In genomic region chr5:40834849-40835787, GRCh38 we compare ENCODE assay signal across 1 cellular context.
A peak's percentile ranks its signal among the peaks of the same experiment; 100 is the strongest.
TF ChIP-seq lines count a peak whose summit lies in the region.

TSS of gene RPL37 (minus strand) at chr5:40835222. CDS start at chr5:40835185, 37 bp downstream.

TF ChIP-seq in HepG2, 621 proteins besides CTCF, POLR2A, EP300 and RAD21 (continued from another document):
- TF ChIP-seq, protein P1, sequence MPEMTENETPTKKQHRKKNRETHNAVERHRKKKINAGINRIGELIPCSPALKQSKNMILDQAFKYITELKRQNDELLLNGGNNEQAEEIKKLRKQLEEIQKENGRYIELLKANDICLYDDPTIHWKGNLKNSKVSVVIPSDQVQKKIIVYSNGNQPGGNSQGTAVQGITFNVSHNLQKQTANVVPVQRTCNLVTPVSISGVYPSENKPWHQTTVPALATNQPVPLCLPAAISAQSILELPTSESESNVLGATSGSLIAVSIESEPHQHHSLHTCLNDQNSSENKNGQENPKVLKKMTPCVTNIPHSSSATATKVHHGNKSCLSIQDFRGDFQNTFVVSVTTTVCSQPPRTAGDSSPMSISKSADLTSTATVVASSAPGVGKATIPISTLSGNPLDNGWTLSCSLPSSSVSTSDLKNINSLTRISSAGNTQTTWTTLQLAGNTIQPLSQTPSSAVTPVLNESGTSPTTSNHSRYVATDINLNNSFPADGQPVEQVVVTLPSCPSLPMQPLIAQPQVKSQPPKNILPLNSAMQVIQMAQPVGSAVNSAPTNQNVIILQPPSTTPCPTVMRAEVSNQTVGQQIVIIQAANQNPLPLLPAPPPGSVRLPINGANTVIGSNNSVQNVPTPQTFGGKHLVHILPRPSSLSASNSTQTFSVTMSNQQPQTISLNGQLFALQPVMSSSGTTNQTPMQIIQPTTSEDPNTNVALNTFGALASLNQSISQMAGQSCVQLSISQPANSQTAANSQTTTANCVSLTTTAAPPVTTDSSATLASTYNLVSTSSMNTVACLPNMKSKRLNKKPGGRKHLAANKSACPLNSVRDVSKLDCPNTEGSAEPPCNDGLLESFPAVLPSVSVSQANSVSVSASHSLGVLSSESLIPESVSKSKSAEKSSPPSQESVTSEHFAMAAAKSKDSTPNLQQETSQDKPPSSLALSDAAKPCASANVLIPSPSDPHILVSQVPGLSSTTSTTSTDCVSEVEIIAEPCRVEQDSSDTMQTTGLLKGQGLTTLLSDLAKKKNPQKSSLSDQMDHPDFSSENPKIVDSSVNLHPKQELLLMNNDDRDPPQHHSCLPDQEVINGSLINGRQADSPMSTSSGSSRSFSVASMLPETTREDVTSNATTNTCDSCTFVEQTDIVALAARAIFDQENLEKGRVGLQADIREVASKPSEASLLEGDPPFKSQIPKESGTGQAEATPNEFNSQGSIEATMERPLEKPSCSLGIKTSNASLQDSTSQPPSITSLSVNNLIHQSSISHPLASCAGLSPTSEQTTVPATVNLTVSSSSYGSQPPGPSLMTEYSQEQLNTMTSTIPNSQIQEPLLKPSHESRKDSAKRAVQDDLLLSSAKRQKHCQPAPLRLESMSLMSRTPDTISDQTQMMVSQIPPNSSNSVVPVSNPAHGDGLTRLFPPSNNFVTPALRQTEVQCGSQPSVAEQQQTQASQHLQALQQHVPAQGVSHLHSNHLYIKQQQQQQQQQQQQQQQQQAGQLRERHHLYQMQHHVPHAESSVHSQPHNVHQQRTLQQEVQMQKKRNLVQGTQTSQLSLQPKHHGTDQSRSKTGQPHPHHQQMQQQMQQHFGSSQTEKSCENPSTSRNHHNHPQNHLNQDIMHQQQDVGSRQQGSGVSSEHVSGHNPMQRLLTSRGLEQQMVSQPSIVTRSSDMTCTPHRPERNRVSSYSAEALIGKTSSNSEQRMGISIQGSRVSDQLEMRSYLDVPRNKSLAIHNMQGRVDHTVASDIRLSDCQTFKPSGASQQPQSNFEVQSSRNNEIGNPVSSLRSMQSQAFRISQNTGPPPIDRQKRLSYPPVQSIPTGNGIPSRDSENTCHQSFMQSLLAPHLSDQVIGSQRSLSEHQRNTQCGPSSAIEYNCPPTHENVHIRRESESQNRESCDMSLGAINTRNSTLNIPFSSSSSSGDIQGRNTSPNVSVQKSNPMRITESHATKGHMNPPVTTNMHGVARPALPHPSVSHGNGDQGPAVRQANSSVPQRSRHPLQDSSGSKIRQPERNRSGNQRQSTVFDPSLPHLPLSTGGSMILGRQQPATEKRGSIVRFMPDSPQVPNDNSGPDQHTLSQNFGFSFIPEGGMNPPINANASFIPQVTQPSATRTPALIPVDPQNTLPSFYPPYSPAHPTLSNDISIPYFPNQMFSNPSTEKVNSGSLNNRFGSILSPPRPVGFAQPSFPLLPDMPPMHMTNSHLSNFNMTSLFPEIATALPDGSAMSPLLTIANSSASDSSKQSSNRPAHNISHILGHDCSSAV (CRISPR knock-in tag; IDR thresholded peaks at IDR 0.05; ENCODE audit: borderline replicate concordance), result no peak
- TF ChIP-seq, protein P2, sequence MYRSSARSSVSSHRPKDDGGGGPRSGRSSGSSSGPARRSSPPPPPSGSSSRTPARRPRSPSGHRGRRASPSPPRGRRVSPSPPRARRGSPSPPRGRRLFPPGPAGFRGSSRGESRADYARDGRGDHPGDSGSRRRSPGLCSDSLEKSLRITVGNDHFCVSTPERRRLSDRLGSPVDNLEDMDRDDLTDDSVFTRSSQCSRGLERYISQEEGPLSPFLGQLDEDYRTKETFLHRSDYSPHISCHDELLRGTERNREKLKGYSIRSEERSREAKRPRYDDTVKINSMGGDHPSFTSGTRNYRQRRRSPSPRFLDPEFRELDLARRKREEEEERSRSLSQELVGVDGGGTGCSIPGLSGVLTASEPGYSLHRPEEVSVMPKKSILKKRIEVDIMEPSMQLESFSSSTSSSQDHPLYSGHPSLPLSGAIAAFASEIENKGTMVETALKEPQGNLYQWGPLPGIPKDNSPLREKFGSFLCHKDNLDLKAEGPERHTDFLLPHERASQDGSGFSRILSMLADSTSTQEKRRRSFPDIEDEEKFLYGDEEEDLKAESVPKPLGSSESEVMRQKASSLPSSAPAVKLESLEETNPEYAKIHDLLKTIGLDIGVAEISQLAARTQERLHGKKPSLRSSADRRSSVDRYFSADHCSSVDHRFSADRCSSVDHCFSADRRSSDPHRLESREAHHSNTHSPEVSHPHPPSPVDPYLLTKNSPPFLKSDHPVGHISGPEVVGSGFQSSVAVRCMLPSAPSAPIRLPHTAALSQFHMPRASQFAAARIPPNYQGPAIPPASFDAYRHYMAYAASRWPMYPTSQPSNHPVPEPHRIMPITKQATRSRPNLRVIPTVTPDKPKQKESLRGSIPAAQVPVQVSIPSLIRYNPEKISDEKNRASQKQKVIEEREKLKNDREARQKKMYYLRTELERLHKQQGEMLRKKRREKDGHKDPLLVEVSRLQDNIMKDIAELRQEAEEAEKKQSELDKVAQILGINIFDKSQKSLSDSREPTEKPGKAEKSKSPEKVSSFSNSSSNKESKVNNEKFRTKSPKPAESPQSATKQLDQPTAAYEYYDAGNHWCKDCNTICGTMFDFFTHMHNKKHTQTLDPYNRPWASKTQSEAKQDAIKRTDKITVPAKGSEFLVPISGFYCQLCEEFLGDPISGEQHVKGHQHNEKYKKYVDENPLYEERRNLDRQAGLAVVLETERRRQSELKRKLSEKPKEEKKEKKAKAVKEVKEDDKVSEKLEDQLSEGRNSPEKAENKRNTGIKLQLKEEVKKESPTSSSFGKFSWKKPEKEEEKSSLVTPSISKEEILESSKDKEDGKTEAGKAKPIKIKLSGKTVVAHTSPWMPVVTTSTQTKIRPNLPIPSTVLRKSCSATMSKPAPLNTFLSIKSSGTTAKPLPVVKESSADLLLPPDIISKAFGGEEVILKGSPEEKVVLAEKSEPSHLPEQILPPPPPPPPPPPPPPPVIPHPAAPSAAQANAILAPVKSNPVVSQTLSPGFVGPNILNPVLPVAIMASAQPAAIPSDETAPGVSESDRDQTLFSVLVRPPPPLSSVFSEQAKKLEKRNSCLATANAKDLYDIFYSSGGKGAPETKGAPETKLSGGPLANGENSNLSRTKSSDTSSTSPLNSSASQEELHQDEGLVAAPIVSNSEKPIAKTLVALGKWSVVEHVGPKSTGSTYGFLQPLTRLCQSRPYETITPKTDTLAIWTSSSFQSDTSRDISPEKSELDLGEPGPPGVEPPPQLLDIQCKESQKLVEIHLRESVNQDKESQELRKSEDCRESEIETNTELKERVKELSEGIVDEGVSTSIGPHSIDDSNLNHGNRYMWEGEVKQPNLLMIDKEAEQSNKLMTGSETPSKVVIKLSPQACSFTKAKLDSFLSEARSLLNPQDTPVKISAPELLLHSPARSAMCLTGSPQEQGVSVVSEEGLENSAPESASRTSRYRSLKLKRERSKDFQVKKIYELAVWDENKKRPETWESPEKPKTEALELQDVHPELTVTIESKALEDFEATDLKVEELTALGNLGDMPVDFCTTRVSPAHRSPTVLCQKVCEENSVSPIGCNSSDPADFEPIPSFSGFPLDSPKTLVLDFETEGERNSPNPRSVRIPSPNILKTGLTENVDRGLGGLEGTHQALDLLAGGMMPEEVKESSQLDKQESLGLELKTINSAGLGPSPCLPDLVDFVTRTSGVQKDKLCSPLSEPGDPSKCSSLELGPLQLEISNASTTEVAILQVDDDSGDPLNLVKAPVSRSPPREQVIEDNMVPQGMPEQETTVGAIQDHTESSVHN (CRISPR knock-in tag; IDR thresholded peaks at IDR 0.05), result no peak
- TF ChIP-seq ZNF678 (CRISPR knock-in tag; IDR thresholded peaks at IDR 0.05) (no peak; the same call in 1 of the 2 replicates), GTF3A (CRISPR knock-in tag; conservative IDR thresholded peaks at IDR 0.05) (no peak; the same call in 1 of the 2 replicates), ZNF138 (CRISPR knock-in tag; IDR thresholded peaks at IDR 0.05; ENCODE audit: low read depth) (peak; percentile 89), THYN1 (CRISPR knock-in tag; IDR thresholded peaks at IDR 0.05; ENCODE audit: borderline replicate concordance, low read depth) (no peak), ZNF343 (CRISPR knock-in tag; IDR thresholded peaks at IDR 0.05) (no peak), ZNF335 (CRISPR knock-in tag; IDR thresholded peaks at IDR 0.05) (peak; percentile 94; the same call in 1 of the 2 replicates), NAIF1 (CRISPR knock-in tag; IDR thresholded peaks at IDR 0.05; ENCODE audit: borderline replicate concordance) (peak; percentile 86), ZNF572 (CRISPR knock-in tag; IDR thresholded peaks at IDR 0.05) (peak; percentile 78; the same call in 1 of the 2 replicates), KLF15 (CRISPR knock-in tag; IDR thresholded peaks at IDR 0.05; ENCODE audit: borderline replicate concordance) (no peak; the same call in 1 of the 2 replicates), ZNF564 (CRISPR knock-in tag; IDR thresholded peaks at IDR 0.05) (peak; percentile 66), SIN3A (IDR thresholded peaks at IDR 0.05; ENCODE audit: borderline replicate concordance, low read depth, low read length) (peak; percentile 97; the same call in 1 of the 2 replicates), FIP1L1 (IDR thresholded peaks at IDR 0.05; ENCODE audit: borderline replicate concordance, insufficient read depth, low read depth, low read length) (peak; percentile 90; the same call in 1 of the 2 replicates), LCORL (IDR thresholded peaks at IDR 0.05) (peak; percentile 58; the same call in 1 of the 2 replicates), LCORL (CRISPR knock-in tag; IDR thresholded peaks at IDR 0.05) (peak; percentile 81), ZNF234 (CRISPR knock-in tag; conservative IDR thresholded peaks at IDR 0.05) (peak; percentile 78; the same call in 1 of the 2 replicates), ZNF317 (CRISPR knock-in tag; IDR thresholded peaks at IDR 0.05) (peak; percentile 92), SRF (IDR thresholded peaks at IDR 0.05; ENCODE audit: low read depth, low read length) (peak; percentile 72; the same call in 1 of the 2 replicates), CENPBD1 (CRISPR knock-in tag; IDR thresholded peaks at IDR 0.05; ENCODE audit: borderline replicate concordance, low read depth) (0 out of 2 replicates have a peak, but pooled peaks have one; percentile 61), ISX (CRISPR knock-in tag; conservative IDR thresholded peaks at IDR 0.05) (no peak; the same call in 1 of the 2 replicates), SP4 (CRISPR knock-in tag; IDR thresholded peaks at IDR 0.05) (peak; percentile 92), NFE2L2 (IDR thresholded peaks at IDR 0.05; ENCODE audit: low read length) (no peak), ZNF891 (CRISPR knock-in tag; IDR thresholded peaks at IDR 0.05) (peak; percentile 83), TP53 (CRISPR knock-in tag; conservative IDR thresholded peaks at IDR 0.05) (peak; percentile 81; the same call in 1 of the 2 replicates), ZNF256 (CRISPR knock-in tag; conservative IDR thresholded peaks at IDR 0.05) (no peak; the same call in 1 of the 2 replicates), ZNF672 (CRISPR knock-in tag; IDR thresholded peaks at IDR 0.05) (peak; percentile 96), ZBTB21 (CRISPR knock-in tag; IDR thresholded peaks at IDR 0.05) (peak; percentile 52; the same call in 1 of the 2 replicates), NR2F6 (IDR thresholded peaks at IDR 0.05) (peak; percentile 44; the same call in 1 of the 2 replicates), NR2F6 (CRISPR knock-in tag; IDR thresholded peaks at IDR 0.05) (peak; percentile 76), KDM1A (CRISPR knock-in tag; IDR thresholded peaks at IDR 0.05) (no peak), NONO (IDR thresholded peaks at IDR 0.05) (no peak), NONO (CRISPR knock-in tag; conservative IDR thresholded peaks at IDR 0.05) (peak; percentile 99), LBX2 (CRISPR knock-in tag; IDR thresholded peaks at IDR 0.05; ENCODE audit: borderline replicate concordance) (no peak), ZNF660 (CRISPR knock-in tag; IDR thresholded peaks at IDR 0.05; ENCODE audit: borderline replicate concordance, low read depth) (no peak), ZNF788 (CRISPR knock-in tag; IDR thresholded peaks at IDR 0.05; ENCODE audit: borderline replicate concordance) (peak; percentile 98), RFX1 (IDR thresholded peaks at IDR 0.05) (no peak), ZFP90 (CRISPR knock-in tag; IDR thresholded peaks at IDR 0.05; ENCODE audit: borderline replicate concordance) (peak; percentile 84; the same call in 1 of the 2 replicates)
- TF ChIP-seq, protein P3, sequence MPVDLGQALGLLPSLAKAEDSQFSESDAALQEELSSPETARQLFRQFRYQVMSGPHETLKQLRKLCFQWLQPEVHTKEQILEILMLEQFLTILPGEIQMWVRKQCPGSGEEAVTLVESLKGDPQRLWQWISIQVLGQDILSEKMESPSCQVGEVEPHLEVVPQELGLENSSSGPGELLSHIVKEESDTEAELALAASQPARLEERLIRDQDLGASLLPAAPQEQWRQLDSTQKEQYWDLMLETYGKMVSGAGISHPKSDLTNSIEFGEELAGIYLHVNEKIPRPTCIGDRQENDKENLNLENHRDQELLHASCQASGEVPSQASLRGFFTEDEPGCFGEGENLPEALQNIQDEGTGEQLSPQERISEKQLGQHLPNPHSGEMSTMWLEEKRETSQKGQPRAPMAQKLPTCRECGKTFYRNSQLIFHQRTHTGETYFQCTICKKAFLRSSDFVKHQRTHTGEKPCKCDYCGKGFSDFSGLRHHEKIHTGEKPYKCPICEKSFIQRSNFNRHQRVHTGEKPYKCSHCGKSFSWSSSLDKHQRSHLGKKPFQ (CRISPR knock-in tag; IDR thresholded peaks at IDR 0.05; ENCODE audit: insufficient replicate concordance), result no peak
- TF ChIP-seq, protein P4, sequence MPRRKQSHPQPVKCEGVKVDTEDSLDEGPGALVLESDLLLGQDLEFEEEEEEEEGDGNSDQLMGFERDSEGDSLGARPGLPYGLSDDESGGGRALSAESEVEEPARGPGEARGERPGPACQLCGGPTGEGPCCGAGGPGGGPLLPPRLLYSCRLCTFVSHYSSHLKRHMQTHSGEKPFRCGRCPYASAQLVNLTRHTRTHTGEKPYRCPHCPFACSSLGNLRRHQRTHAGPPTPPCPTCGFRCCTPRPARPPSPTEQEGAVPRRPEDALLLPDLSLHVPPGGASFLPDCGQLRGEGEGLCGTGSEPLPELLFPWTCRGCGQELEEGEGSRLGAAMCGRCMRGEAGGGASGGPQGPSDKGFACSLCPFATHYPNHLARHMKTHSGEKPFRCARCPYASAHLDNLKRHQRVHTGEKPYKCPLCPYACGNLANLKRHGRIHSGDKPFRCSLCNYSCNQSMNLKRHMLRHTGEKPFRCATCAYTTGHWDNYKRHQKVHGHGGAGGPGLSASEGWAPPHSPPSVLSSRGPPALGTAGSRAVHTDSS (CRISPR knock-in tag; conservative IDR thresholded peaks at IDR 0.05), result no peak
TF ChIP-seq in HepG2: peak in this region for 394.
